Comparison of ENCODE assay signal across 7 cellular contexts in the genomic region with DNA sequence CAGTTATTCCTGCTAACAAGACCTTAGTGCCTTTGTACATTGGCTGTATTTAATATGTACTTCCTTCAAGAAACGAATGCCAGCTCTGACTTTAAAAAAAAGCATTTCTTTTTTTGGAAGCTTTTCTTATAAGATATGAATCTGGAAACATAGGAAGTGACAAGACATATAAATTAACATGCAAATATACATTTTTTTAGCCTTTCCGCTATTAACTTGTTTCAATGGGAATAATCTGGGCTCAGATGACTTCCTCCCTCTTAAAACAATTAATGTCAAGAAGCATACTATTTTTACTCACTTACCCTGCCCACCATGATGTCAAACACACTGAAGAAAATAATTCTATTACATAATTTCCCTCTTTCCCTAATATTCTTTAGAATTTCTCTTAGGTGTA. TPM values are rescaled to one million over a fixed set of nuclear protein-coding genes. Genes with fewer than 3 reads are reported as not detected.
A peak's percentile ranks its signal among the peaks of the same experiment; 100 is the strongest.
DNase-seq lines count a peak whose midpoint lies in the region; ATAC-seq and TF ChIP-seq lines count a peak whose summit lies in the region.

No MANE protein-coding gene starts in this region.

- H3K9me3 ChIP-seq in T-helper 17 cell (ENCODE audit: control insufficient read depth, low read length, poor library complexity, severe bottlenecking) (no peaks in the 10 kb centered on the region), tibial nerve (no peaks in the 10 kb centered on the region)

- no peak for TF ChIP-seq POLR2A in tibial nerve (IDR thresholded peaks at IDR 0.05)

- WGBS in tibial nerve, 2 donors, result 33 to 34% methylated on average over 2 of the region's 2 CpGs

- in situ Hi-C loops in KBM-7 (cut with MboI; ENCODE audit: low pct_unique_long_range_greater_than_20kb, low sequenced_read_pairs), result no loop called here

- H3K4me3 ChIP-seq in HFF-Myc (replicated peaks; ENCODE audit: low read depth, low read length), result peak overlapping the region; percentile 57; the same call in 1 of the 2 replicates
- H3K4me3 ChIP-seq in fibroblast of pulmonary artery (replicated peaks; ENCODE audit: low read depth, low read length), result peak overlapping the region; percentile 60
- peak overlapping the region in 6 of 7 experiments; percentile 61 to 93 (median 78) for H3K4me3 ChIP-seq in skin epidermis
- peak overlapping the region in 2 of 4 donors; percentile 73 to 84 for H3K4me3 ChIP-seq in tibial nerve

- peak overlapping the region; percentile 94 for H3K27ac Mint-ChIP-seq in T-helper 17 cell

- TF ChIP-seq CTCF in HFF-Myc (IDR thresholded peaks at IDR 0.05; ENCODE audit: low read depth, low read length, missing control alignments) (no peak), fibroblast of pulmonary artery (IDR thresholded peaks at IDR 0.05; ENCODE audit: low read length, missing control alignments) (no peak), tibial nerve (IDR thresholded peaks at IDR 0.05) (no peak)

- no peaks in the 10 kb centered on the region for H3K27me3 Mint-ChIP-seq in T-helper 17 cell

- H3K27ac ChIP-seq in skin epidermis, result peak overlapping the region in 9 of 21 experiments; percentile 79 to 98 (median 94)
- H3K27ac ChIP-seq in tibial nerve, result peak overlapping the region in 1 of 4 donors; percentile 93

- no peaks in the 10 kb centered on the region for H3K36me3 ChIP-seq in tibial nerve

- no peak for ATAC-seq in T-helper 17 cell

- peaks cover 56% of the 10 kb centered on the region for H3K4me1 Mint-ChIP-seq in T-helper 17 cell

- H3K36me3 Mint-ChIP-seq in T-helper 17 cell (ENCODE audit: low read depth), result peaks cover 4% of the 10 kb centered on the region

- DNase-seq in HFF-Myc (ENCODE audit: extremely low read depth, low read depth) (no peak), T-helper 17 cell (no peak), fibroblast of pulmonary artery (ENCODE audit: low read depth) (no peak), tibial nerve (ENCODE audit: low spot score in 2 of 2) (no peak), KBM-7 (no peak)
- no peak for DNase-seq in activated effector memory CD4-positive, alpha-beta T cell treated with Interleukin-2 at 50 U/mL for 16 hours

- H3K27me3 ChIP-seq in tibial nerve, result no peaks in the 10 kb centered on the region

- no peak for TF ChIP-seq EP300 in tibial nerve (IDR thresholded peaks at IDR 0.05)

- H3K4me3 Mint-ChIP-seq in T-helper 17 cell, result peak overlapping the region; percentile 94

- peaks cover 0 to 28% (median 14%) of the 10 kb centered on the region in 4 donors for H3K4me1 ChIP-seq in tibial nerve

RNA-seq across cellular contexts. Expression of gene DENND1B, which starts 1.4 kb away (rescaled TPM):
- total RNA-seq in T-helper 17 cell, result 10 to 100 TPM; 32.4 to 35.6 TPM
- 10 to 100 TPM in 2 of 4 donors, 1 to 10 TPM in 2; 9.0 to 40.2 (median 10.8) TPM for total RNA-seq in tibial nerve
